ENCODE assay signal across 29 cellular contexts in genomic region chr14:30312214-30312613, GRCh38.
DNase-seq lines count a peak whose midpoint lies in the region; ATAC-seq, FAIRE-seq and TF ChIP-seq lines count a peak whose summit lies in the region.
"Had no signal": no experiment of that assay in that cellular context is flagged by ENCODE, and none has a peak within 500 bp of the region (broad histone marks: within the 10 kb centered on the region; RNA-seq: fewer than 3 reads in every experiment).

No MANE protein-coding gene starts in this region.

- TF ChIP-seq CTCF in GM13977 (IDR thresholded peaks at IDR 0.05; ENCODE audit: extremely low read depth, insufficient read depth, missing control alignments) (no peak), upper lobe of right lung (IDR thresholded peaks at IDR 0.05) (no peak)

- no peaks in the 10 kb centered on the region for H3K4me1 ChIP-seq in upper lobe of right lung
- H3K4me1 ChIP-seq: BE2C, esophagus muscularis mucosa, neural progenitor cell, upper lobe of left lung had no signal

- intact Hi-C loops in upper lobe of right lung (cut with DNase I): no loop called here

- peak; percentile 58 for FAIRE-seq in HTR-8/SVneo (lab: Jason Lieb, UNC)
- FAIRE-seq: G401.6, H54, K562 had no signal

- H3K27me3 ChIP-seq in upper lobe of right lung: no peaks in the 10 kb centered on the region
- H3K27me3 ChIP-seq: BE2C, esophagus muscularis mucosa, neural progenitor cell, upper lobe of left lung had no signal

- in situ Hi-C loops in GM13977 (cut with MboI; ENCODE audit: low pct_unique_long_range_greater_than_20kb, low sequenced_read_pairs, unreplicated experiment): no loop called here

- no peaks in the 10 kb centered on the region for H3K36me3 ChIP-seq in upper lobe of right lung
- H3K36me3 ChIP-seq: BE2C, esophagus muscularis mucosa, neural progenitor cell, upper lobe of left lung, WERI-Rb-1 had no signal

- no peak overlapping the region for H3K27ac ChIP-seq in upper lobe of right lung
- H3K27ac ChIP-seq: coronary artery, esophagus muscularis mucosa, neural progenitor cell, upper lobe of left lung, WERI-Rb-1 had no signal

- DNase-seq in GM13977 (ENCODE audit: low spot score) (peak; percentile 17), HTR-8/SVneo (ENCODE audit: insufficient read length, low spot score) (no peak), upper lobe of right lung (no peak), AG08395 (ENCODE audit: low spot score) (no peak)
- DNase-seq in NK-92 treated with Interleukin-12 subunit alpha and Interleukin-12 subunit beta, amount 100 ng/mL, for 24 hours (lab: John Stamatoyannopoulos, UW): no peak
- DNase-seq: activated naive CD4-positive, alpha-beta T cell treated with anti-CD3 and anti-CD28 coated beads, Interleukin-2, amount 50 U/mL, for 16 hours; BE2C; DMS53; endodermal cell; foreskin melanocyte; left colon; NCI-H1105 treated with DMSO at 0.1 percent for 48 hours; NCI-H2081; NCI-H345; NCI-H748 treated with DMSO at 0.1 percent for 48 hours; stimulated activated CD4-positive, alpha-beta T cell treated with anti-CD3 and anti-CD28 coated beads, Interleukin-15, amount 100 ng/mL, for 24 hours; upper lobe of left lung; WERI-Rb-1 had no signal

- no peak overlapping the region for H3K4me3 ChIP-seq in upper lobe of right lung
- H3K4me3 ChIP-seq: coronary artery, esophagus muscularis mucosa, K562, neural progenitor cell, upper lobe of left lung had no signal

- peak; percentile 91 for ATAC-seq in GM19463 (IDR thresholded peaks at IDR 0.05; ENCODE audit: unreplicated experiment)
- peak; percentile 75 for ATAC-seq in HG02885 (IDR thresholded peaks at IDR 0.05; ENCODE audit: poor library complexity, unreplicated experiment)
- ATAC-seq in GM21576 (IDR thresholded peaks at IDR 0.05; ENCODE audit: unreplicated experiment): no peak
- no peak for ATAC-seq in upper lobe of right lung
- ATAC-seq: K562, left colon, sciatic nerve, SK-N-SH treated with all-trans-retinoic acid at 6 μM for 48 hours had no signal

- no peaks in the 10 kb centered on the region for H3K9me3 ChIP-seq in upper lobe of right lung
- H3K9me3 ChIP-seq: BE2C had no signal

Comparison
In these comparisons a context has a peak if more than half of its experiments do, and no peak if none do; other contexts are left out.
1. ATAC-seq: peak in GM19463 (single experiment) and HG02885 (single experiment); none in GM21576 (single experiment) and upper lobe of right lung (single experiment).